In the genomic region with DNA sequence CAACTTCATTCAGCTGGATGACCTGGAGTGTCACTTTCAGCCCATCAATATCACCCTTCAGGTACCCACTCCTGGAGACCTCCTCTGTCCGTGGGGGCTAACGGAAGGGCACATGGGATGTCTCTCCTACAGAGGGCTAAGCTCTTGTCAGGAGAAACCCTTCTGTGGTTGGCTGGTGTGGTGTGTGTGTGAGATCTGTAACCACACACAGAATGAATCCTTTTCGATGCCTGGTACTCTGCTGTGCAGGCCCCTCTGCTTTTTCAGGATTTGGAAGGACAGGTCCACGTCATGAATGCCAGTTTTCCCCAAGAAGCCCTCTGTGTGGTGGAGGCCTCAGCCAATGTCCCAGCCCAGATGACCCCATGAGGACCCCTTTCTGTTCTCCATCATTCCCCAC, we compare ENCODE assay signal across 27 cellular contexts.
"Had no signal": no experiment of that assay in that cellular context is flagged by ENCODE, and none has a peak within 500 bp of the region (broad histone marks: within the 10 kb centered on the region; RNA-seq: fewer than 3 reads in every experiment).

No MANE protein-coding gene starts in this region.

- H3K9me3 Mint-ChIP-seq: naive B cell; natural killer cell; stimulated activated naive B cell treated with anti-CD40 and anti-IgM and Interleukin-4, amounts not matched to agents 10 μg/mL and 1 μg/mL and 100 μg/mL, for 72 hours; type B pancreatic cell had no signal

- H3K4me2 ChIP-seq: hepatocyte had no signal

- H3K79me2 ChIP-seq: hepatocyte had no signal

- H3K9me3 ChIP-seq: left ventricle myocardium inferior, mucosa of descending colon, ovary, stomach, suprapubic skin, thoracic aorta, tibial nerve, uterus had no signal

- H2AFZ ChIP-seq: hepatocyte had no signal

- DNase-seq: heart right ventricle; islet precursor cell; left ventricle myocardium inferior; midbrain; mucosa of descending colon; naive B cell; natural killer cell; ovary; retina; right cardiac atrium; stimulated activated CD4-positive, alpha-beta T cell treated with anti-CD3 and anti-CD28 coated beads, Interleukin-12 subunit alpha, Interleukin-12 subunit beta, amount 100 ng/mL, for 4 hours; stimulated activated CD4-positive, alpha-beta T cell treated with anti-CD3 and anti-CD28 coated beads, Interleukin-15, amount 100 ng/mL, for 24 hours; stimulated activated CD4-positive, alpha-beta T cell treated with anti-CD3 and anti-CD28 coated beads, Interleukin-2, amount 100 ng/mL, for 24 hours; stimulated activated CD4-positive, alpha-beta T cell treated with anti-CD3 and anti-CD28 coated beads, Interleukin-4, amount 100 ng/mL, for 1 hour; stimulated activated naive B cell treated with anti-CD40 and anti-IgM and Interleukin-4, amounts not matched to agents 10 μg/mL and 1 μg/mL and 100 μg/mL, for 72 hours; stimulated activated naive CD8-positive, alpha-beta T cell treated with anti-CD3 and anti-CD28 coated beads, Interleukin-15, Interleukin-2, amounts not matched to agents 100 U/mL and 50 U/mL, for 24 hours; stomach; uterus had no signal

- H3K27ac Mint-ChIP-seq: naive B cell; natural killer cell; progenitor cell of endocrine pancreas; stimulated activated naive B cell treated with anti-CD40 and anti-IgM and Interleukin-4, amounts not matched to agents 10 μg/mL and 1 μg/mL and 100 μg/mL, for 72 hours; type B pancreatic cell had no signal

- H3K27me3 ChIP-seq: heart right ventricle, hepatocyte, ovary, stomach, suprapubic skin, tibial nerve, uterus had no signal

- H3K4me1 Mint-ChIP-seq: naive B cell; natural killer cell; stimulated activated naive B cell treated with anti-CD40 and anti-IgM and Interleukin-4, amounts not matched to agents 10 μg/mL and 1 μg/mL and 100 μg/mL, for 72 hours had no signal

- H3K27ac ChIP-seq: hepatocyte, left ventricle myocardium inferior, ovary, skin epidermis, suprapubic skin, tibial nerve, uterus had no signal

- ATAC-seq: heart right ventricle; mucosa of descending colon; natural killer cell; right cardiac atrium; sciatic nerve; stimulated activated naive B cell treated with anti-CD40 and anti-IgM and Interleukin-4, amounts not matched to agents 10 μg/mL and 1 μg/mL and 100 μg/mL, for 72 hours; stimulated activated naive CD8-positive, alpha-beta T cell treated with anti-CD3 and anti-CD28 coated beads, Interleukin-15, Interleukin-2, amounts not matched to agents 100 U/mL and 50 U/mL, for 24 hours had no signal

- H3K4me3 ChIP-seq: heart right ventricle, hepatocyte, left ventricle myocardium inferior, lung, mucosa of descending colon, ovary, skin epidermis, stomach, suprapubic skin, thoracic aorta, tibial nerve, uterus had no signal

- H3K27me3 Mint-ChIP-seq: naive B cell; stimulated activated naive B cell treated with anti-CD40 and anti-IgM and Interleukin-4, amounts not matched to agents 10 μg/mL and 1 μg/mL and 100 μg/mL, for 72 hours had no signal

- H3K36me3 ChIP-seq: ovary, uterus had no signal

- H3K4me3 Mint-ChIP-seq: naive B cell; natural killer cell; stimulated activated naive B cell treated with anti-CD40 and anti-IgM and Interleukin-4, amounts not matched to agents 10 μg/mL and 1 μg/mL and 100 μg/mL, for 72 hours; type B pancreatic cell had no signal

- H3K36me3 Mint-ChIP-seq: naive B cell; natural killer cell; stimulated activated naive B cell treated with anti-CD40 and anti-IgM and Interleukin-4, amounts not matched to agents 10 μg/mL and 1 μg/mL and 100 μg/mL, for 72 hours had no signal

- H3K4me1 ChIP-seq: suprapubic skin, uterus had no signal
